In genomic region chr6:140897349-140897748, GRCh38 we compare ENCODE assay signal across 1 cellular context.
TF ChIP-seq lines count a peak whose summit lies in the region.

No MANE protein-coding gene starts in this region.

TF ChIP-seq in HepG2, 621 proteins besides CTCF, POLR2A, EP300 and RAD21 (continued from another document and continues in another):
- no peak for TF ChIP-seq NKX3-1 (CRISPR knock-in tag; IDR thresholded peaks at IDR 0.05)
- no peak for TF ChIP-seq ZNF558 (CRISPR knock-in tag; IDR thresholded peaks at IDR 0.05; ENCODE audit: borderline replicate concordance)
- TF ChIP-seq U2AF2 (IDR thresholded peaks at IDR 0.05; ENCODE audit: low read depth, low read length): no peak
- TF ChIP-seq PHF20 (CRISPR knock-in tag; IDR thresholded peaks at IDR 0.05): peak; percentile 29; the same call in 1 of the 2 replicates
- TF ChIP-seq FOXO4 (CRISPR knock-in tag; conservative IDR thresholded peaks at IDR 0.05): no peak
- no peak for TF ChIP-seq ARID5B (CRISPR knock-in tag; IDR thresholded peaks at IDR 0.05)
- no peak for TF ChIP-seq ZSCAN20 (CRISPR knock-in tag; IDR thresholded peaks at IDR 0.05; ENCODE audit: borderline replicate concordance)
- TF ChIP-seq ZNF598 (CRISPR knock-in tag; IDR thresholded peaks at IDR 0.05; ENCODE audit: borderline replicate concordance): no peak
- TF ChIP-seq ZBTB3 (CRISPR knock-in tag; IDR thresholded peaks at IDR 0.05; ENCODE audit: borderline replicate concordance, low read depth): no peak
- TF ChIP-seq ZNF446 (CRISPR knock-in tag; IDR thresholded peaks at IDR 0.05): no peak
- TF ChIP-seq ZBTB7B (CRISPR knock-in tag; IDR thresholded peaks at IDR 0.05): no peak
- no peak for TF ChIP-seq ZNF333 (CRISPR knock-in tag; IDR thresholded peaks at IDR 0.05; ENCODE audit: borderline replicate concordance)
- no peak for TF ChIP-seq ZHX1 (CRISPR knock-in tag; IDR thresholded peaks at IDR 0.05; ENCODE audit: low read depth)
- no peak for TF ChIP-seq RFX3 (CRISPR knock-in tag; IDR thresholded peaks at IDR 0.05)
- no peak for TF ChIP-seq ZNF607 (CRISPR knock-in tag; IDR thresholded peaks at IDR 0.05; ENCODE audit: borderline replicate concordance)
- TF ChIP-seq ZNF646 (CRISPR knock-in tag; IDR thresholded peaks at IDR 0.05): 0 out of 2 replicates have a peak, but pooled peaks have one; percentile 45
- peak; percentile 23; the same call in 1 of the 2 replicates for TF ChIP-seq MED1 (CRISPR knock-in tag; IDR thresholded peaks at IDR 0.05)
- TF ChIP-seq ZNF414 (CRISPR knock-in tag; IDR thresholded peaks at IDR 0.05): no peak
- TF ChIP-seq RFXANK (CRISPR knock-in tag; IDR thresholded peaks at IDR 0.05): no peak
- no peak for TF ChIP-seq ZNF674 (CRISPR knock-in tag; IDR thresholded peaks at IDR 0.05; ENCODE audit: low read depth)
- no peak for TF ChIP-seq MXD4 (CRISPR knock-in tag; IDR thresholded peaks at IDR 0.05)
- TF ChIP-seq MXD1 (CRISPR knock-in tag; IDR thresholded peaks at IDR 0.05): 0 out of 2 replicates have a peak, but pooled peaks have one; percentile 0
- no peak for TF ChIP-seq E2F5 (CRISPR knock-in tag; conservative IDR thresholded peaks at IDR 0.05)
- TF ChIP-seq ZC3H13 (CRISPR knock-in tag; IDR thresholded peaks at IDR 0.05): no peak
- TF ChIP-seq AKNA (CRISPR knock-in tag; IDR thresholded peaks at IDR 0.05; ENCODE audit: borderline replicate concordance): no peak
- TF ChIP-seq ZNF274 (CRISPR knock-in tag; IDR thresholded peaks at IDR 0.05): no peak
- no peak for TF ChIP-seq RBAK (CRISPR knock-in tag; IDR thresholded peaks at IDR 0.05)
- no peak for TF ChIP-seq SMAD9 (CRISPR knock-in tag; IDR thresholded peaks at IDR 0.05)
- no peak for TF ChIP-seq TRIM24 (CRISPR knock-in tag; IDR thresholded peaks at IDR 0.05)
- TF ChIP-seq PAWR (CRISPR knock-in tag; IDR thresholded peaks at IDR 0.05; ENCODE audit: borderline replicate concordance): no peak
- no peak for TF ChIP-seq HMG20A (CRISPR knock-in tag; IDR thresholded peaks at IDR 0.05; ENCODE audit: borderline replicate concordance)
